In the genomic region with DNA sequence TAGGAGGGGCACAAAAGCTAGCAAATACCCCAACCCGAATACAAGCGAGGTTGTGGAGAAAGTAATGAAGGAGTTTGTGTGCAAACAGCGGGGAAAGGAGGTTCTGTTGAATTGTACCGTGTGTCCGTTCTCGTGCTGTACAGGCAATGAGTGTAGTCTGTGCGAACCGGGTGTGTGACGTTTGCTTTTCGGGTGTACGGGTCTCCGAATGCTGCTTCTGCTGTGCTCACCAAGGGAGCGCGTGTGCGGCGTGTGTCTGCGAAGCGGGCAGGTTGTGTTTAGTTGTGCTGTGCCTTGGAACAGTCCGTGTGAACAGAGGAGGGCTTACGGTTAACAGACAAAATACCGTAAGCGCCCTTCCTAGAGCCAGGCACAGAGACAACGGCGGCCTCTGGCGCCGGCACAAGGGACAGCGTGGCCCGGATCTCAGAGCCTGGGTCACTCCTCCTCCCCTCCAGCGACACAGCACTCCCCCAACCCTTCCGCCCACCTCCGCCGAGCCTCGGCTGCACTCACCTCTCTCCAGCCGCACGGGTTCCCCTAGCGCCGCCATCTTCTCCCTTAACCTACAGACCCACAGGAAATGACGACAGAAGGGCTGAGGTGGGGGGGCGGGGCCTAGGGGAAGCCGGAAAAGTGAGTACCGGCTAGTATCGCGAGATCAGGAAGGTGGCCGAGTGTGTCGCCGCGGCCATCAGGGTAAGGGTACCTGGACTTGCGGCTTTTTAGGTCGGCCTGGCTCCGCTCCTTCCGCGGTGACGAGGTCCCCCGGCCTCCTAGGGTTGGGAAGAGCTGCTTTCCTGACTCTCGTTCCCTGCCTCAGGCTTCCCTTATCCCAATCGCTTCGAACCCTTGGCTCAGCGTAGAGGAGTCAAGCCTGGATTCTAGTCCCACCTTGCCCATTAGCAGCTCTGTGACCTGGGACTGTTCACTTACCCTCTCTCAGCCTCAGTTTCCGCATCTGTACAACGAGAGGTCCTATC, we compare ENCODE assay signal across 1 cellular context.
TF ChIP-seq lines count a peak whose summit lies in the region.

A gene with protein sequence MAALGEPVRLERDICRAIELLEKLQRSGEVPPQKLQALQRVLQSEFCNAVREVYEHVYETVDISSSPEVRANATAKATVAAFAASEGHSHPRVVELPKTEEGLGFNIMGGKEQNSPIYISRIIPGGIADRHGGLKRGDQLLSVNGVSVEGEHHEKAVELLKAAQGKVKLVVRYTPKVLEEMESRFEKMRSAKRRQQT (minus strand): TSS at position 570 of the 983 bp plus-strand sequence. CDS start 17 bp downstream, at position 553.

TF ChIP-seq in WTC11, 78 proteins besides CTCF, POLR2A, EP300 and RAD21 (continued from another document):
- TF ChIP-seq, protein P1, sequence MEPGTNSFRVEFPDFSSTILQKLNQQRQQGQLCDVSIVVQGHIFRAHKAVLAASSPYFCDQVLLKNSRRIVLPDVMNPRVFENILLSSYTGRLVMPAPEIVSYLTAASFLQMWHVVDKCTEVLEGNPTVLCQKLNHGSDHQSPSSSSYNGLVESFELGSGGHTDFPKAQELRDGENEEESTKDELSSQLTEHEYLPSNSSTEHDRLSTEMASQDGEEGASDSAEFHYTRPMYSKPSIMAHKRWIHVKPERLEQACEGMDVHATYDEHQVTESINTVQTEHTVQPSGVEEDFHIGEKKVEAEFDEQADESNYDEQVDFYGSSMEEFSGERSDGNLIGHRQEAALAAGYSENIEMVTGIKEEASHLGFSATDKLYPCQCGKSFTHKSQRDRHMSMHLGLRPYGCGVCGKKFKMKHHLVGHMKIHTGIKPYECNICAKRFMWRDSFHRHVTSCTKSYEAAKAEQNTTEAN (CRISPR knock-in tag; IDR thresholded peaks at IDR 0.05) = peak; percentile 19; the same call in 1 of the 2 replicates
- TF ChIP-seq, protein P2, sequence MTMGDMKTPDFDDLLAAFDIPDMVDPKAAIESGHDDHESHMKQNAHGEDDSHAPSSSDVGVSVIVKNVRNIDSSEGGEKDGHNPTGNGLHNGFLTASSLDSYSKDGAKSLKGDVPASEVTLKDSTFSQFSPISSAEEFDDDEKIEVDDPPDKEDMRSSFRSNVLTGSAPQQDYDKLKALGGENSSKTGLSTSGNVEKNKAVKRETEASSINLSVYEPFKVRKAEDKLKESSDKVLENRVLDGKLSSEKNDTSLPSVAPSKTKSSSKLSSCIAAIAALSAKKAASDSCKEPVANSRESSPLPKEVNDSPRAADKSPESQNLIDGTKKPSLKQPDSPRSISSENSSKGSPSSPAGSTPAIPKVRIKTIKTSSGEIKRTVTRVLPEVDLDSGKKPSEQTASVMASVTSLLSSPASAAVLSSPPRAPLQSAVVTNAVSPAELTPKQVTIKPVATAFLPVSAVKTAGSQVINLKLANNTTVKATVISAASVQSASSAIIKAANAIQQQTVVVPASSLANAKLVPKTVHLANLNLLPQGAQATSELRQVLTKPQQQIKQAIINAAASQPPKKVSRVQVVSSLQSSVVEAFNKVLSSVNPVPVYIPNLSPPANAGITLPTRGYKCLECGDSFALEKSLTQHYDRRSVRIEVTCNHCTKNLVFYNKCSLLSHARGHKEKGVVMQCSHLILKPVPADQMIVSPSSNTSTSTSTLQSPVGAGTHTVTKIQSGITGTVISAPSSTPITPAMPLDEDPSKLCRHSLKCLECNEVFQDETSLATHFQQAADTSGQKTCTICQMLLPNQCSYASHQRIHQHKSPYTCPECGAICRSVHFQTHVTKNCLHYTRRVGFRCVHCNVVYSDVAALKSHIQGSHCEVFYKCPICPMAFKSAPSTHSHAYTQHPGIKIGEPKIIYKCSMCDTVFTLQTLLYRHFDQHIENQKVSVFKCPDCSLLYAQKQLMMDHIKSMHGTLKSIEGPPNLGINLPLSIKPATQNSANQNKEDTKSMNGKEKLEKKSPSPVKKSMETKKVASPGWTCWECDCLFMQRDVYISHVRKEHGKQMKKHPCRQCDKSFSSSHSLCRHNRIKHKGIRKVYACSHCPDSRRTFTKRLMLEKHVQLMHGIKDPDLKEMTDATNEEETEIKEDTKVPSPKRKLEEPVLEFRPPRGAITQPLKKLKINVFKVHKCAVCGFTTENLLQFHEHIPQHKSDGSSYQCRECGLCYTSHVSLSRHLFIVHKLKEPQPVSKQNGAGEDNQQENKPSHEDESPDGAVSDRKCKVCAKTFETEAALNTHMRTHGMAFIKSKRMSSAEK (CRISPR knock-in tag; IDR thresholded peaks at IDR 0.05; ENCODE audit: borderline replicate concordance) = peak; percentile 20; the same call in 1 of the 2 replicates
- 0 out of 2 replicates have a peak, but pooled peaks have one; percentile 45 for TF ChIP-seq ZBTB21 (CRISPR knock-in tag; IDR thresholded peaks at IDR 0.05; ENCODE audit: borderline replicate concordance)
- peak; percentile 54; the same call in 1 of the 2 replicates for TF ChIP-seq FOXK1 (CRISPR knock-in tag; IDR thresholded peaks at IDR 0.05)
TF ChIP-seq in WTC11: peak in this region for 15.
